Comparison of ENCODE assay signal across 20 cellular contexts in genomic region chr19:48465215-48465614, GRCh38. TPM values are rescaled to one million over a fixed set of nuclear protein-coding genes. Genes with fewer than 3 reads are reported as not detected.
A peak's percentile ranks its signal among the peaks of the same experiment; 100 is the strongest.
DNase-seq lines count a peak whose midpoint lies in the region; ATAC-seq, FAIRE-seq and TF ChIP-seq lines count a peak whose summit lies in the region.
"Had no signal": no experiment of that assay in that cellular context is flagged by ENCODE, and none has a peak within 500 bp of the region (broad histone marks: within the 10 kb centered on the region; RNA-seq: fewer than 3 reads in every experiment).

No MANE protein-coding gene starts in this region.

- TF ChIP-seq EP300 in GM12878 (IDR thresholded peaks at IDR 0.05; ENCODE audit: borderline replicate concordance in 1 of 2, control insufficient read depth in 1 of 2, low read depth in 2 of 2, low read length in 2 of 2), result no peak

- ATAC-seq in GM12878, result no peak
- ATAC-seq: HepG2 had no signal

- H3K9ac ChIP-seq in KMS-11 (no peak overlapping the region), GM12878 (ENCODE audit: control insufficient read depth, insufficient read depth, low read length) (no peak overlapping the region)

- intact Hi-C loops in GM12878 (cut with micrococcal nuclease; ENCODE audit: unreplicated experiment), result no loop called here

- SMC1A ChIA-PET in GM12878 (lab: Charles Lee; ENCODE audit: uncharacterized antibody, unreplicated experiment), result no interaction called here

- peak overlapping the region; percentile 10 for H3K27ac Mint-ChIP-seq in activated T-cell treated with anti-CD3 and anti-CD28 coated beads, Interleukin-2, amount 50 U/mL, for 24 hours
- H3K27ac Mint-ChIP-seq: CD4-positive, alpha-beta T cell; IgD-negative memory B cell had no signal

- H3K27ac ChIP-seq in KMS-11, result peak overlapping the region; percentile 19; the same call in 1 of the 2 replicates
- H3K27ac ChIP-seq in GM12878 (ENCODE audit: control insufficient read depth, insufficient read depth), result no peak overlapping the region
- H3K27ac ChIP-seq in effector memory CD4-positive, alpha-beta T cell (ENCODE audit: insufficient read depth, low read length, poor library complexity, severe bottlenecking), result no peak overlapping the region
- H3K27ac ChIP-seq: C4-2B had no signal

- H3K27me3 Mint-ChIP-seq in activated T-cell treated with anti-CD3 and anti-CD28 coated beads, Interleukin-2, amount 50 U/mL, for 24 hours, result no peaks in the 10 kb centered on the region
- H3K27me3 Mint-ChIP-seq: CD4-positive, alpha-beta T cell; IgD-negative memory B cell had no signal

- peak overlapping the region; percentile 10; the same call in 1 of the 2 replicates for H3K4me2 ChIP-seq in KMS-11
- no peak overlapping the region for H3K4me2 ChIP-seq in GM12878 (ENCODE audit: control insufficient read depth, insufficient read depth)

- TF ChIP-seq CTCF in KMS-11 (conservative IDR thresholded peaks at IDR 0.05; ENCODE audit: low read depth, low read length), result no peak
- TF ChIP-seq CTCF in GM12878 (IDR thresholded peaks at IDR 0.05 in 2 of 3, conservative IDR thresholded peaks at IDR 0.05 in 1 of 3; ENCODE audit: control insufficient read depth in 2 of 3, extremely low read depth in 1 of 3, insufficient read depth in 1 of 3, low read depth in 3 of 3, low read length in 3 of 3), result no peak

- no peak for FAIRE-seq in GM12878 (lab: Jason Lieb, UNC)
- FAIRE-seq: D721Med, HepG2 had no signal

- H3K36me3 Mint-ChIP-seq in activated T-cell treated with anti-CD3 and anti-CD28 coated beads, Interleukin-2, amount 50 U/mL, for 24 hours (ENCODE audit: low read depth), result peaks cover 36% of the 10 kb centered on the region

- H3K36me3 ChIP-seq in KMS-11 (ENCODE audit: insufficient read depth), result no peaks in the 10 kb centered on the region
- H3K36me3 ChIP-seq in GM12878 (ENCODE audit: control insufficient read depth in 2 of 2, insufficient read depth in 2 of 2, low read length in 1 of 2), result no peaks in the 10 kb centered on the region; a peak in 1 of 4 replicates
- peaks cover 2% of the 10 kb centered on the region for H3K36me3 ChIP-seq in effector memory CD4-positive, alpha-beta T cell (ENCODE audit: control insufficient read depth, insufficient read depth, low read length)

- H3K79me2 ChIP-seq in KMS-11 (ENCODE audit: insufficient read depth, low read depth), result peaks cover 5% of the 10 kb centered on the region; the same call in 1 of the 2 replicates
- H3K79me2 ChIP-seq in GM12878 (ENCODE audit: control insufficient read depth, insufficient read depth, low read length), result peaks cover 7% of the 10 kb centered on the region

- no peaks in the 10 kb centered on the region for H3K9me3 Mint-ChIP-seq in activated T-cell treated with anti-CD3 and anti-CD28 coated beads, Interleukin-2, amount 50 U/mL, for 24 hours
- H3K9me3 Mint-ChIP-seq: CD4-positive, alpha-beta T cell; IgD-negative memory B cell had no signal

- BruUV-seq in GM12878 (replicated peaks; lab: Mats Ljungman, UMichigan), result no TSS peak

- no peak overlapping the region for H3K4me3 Mint-ChIP-seq in activated T-cell treated with anti-CD3 and anti-CD28 coated beads, Interleukin-2, amount 50 U/mL, for 24 hours
- H3K4me3 Mint-ChIP-seq: CD4-positive, alpha-beta T cell had no signal

- H3K9me3 ChIP-seq in GM12878 (replicated peaks; ENCODE audit: control insufficient read depth, insufficient read depth, low read length), result no peaks in the 10 kb centered on the region
- H3K9me3 ChIP-seq in effector memory CD4-positive, alpha-beta T cell (ENCODE audit: control insufficient read depth, low read length), result no peaks in the 10 kb centered on the region
- H3K9me3 ChIP-seq: Caco-2, HAP-1 had no signal

- 5% methylated on average over 1 of the region's 1 CpG for whole genome bisulfite sequencing in GM12878 (ENCODE audit: insufficient coverage, insufficient replicate concordance, low lambda C conversion rate, missing lambda C conversion rate)

- H2AFZ ChIP-seq in KMS-11 (ENCODE audit: low read depth) (no peak overlapping the region), GM12878 (ENCODE audit: control insufficient read depth, low read depth, low read length) (no peak overlapping the region)

- TF ChIP-seq POLR2A in GM12878 (IDR thresholded peaks at IDR 0.05; ENCODE audit: low read depth, low read length), result no peak

- no peaks in the 10 kb centered on the region for H3K27me3 ChIP-seq in KMS-11 (ENCODE audit: insufficient read depth, low read depth)
- H3K27me3 ChIP-seq in GM12878 (replicated peaks in 1 of 2; ENCODE audit: control insufficient read depth in 2 of 2, insufficient read depth in 2 of 2, low read length in 1 of 2), result no peaks in the 10 kb centered on the region
- no peaks in the 10 kb centered on the region for H3K27me3 ChIP-seq in effector memory CD4-positive, alpha-beta T cell (replicated peaks; ENCODE audit: control insufficient read depth, insufficient read depth, low read length, poor library complexity, severe bottlenecking)

- H3K4me3 ChIP-seq in KMS-11 (IDR thresholded peaks at IDR 0.05; ENCODE audit: insufficient read depth, low read depth, low read length) (no peak overlapping the region), GM12878 (no peak overlapping the region)
- H3K4me3 ChIP-seq in effector memory CD4-positive, alpha-beta T cell (ENCODE audit: insufficient read depth, low read depth, low read length, poor library complexity, severe bottlenecking), result no peak overlapping the region
- H3K4me3 ChIP-seq: HAP-1 had no signal

- RAD21 ChIA-PET in GM12878 (lab: Charles Lee; ENCODE audit: unreplicated experiment), result no interaction called here

- H4K20me1 ChIP-seq in KMS-11 (ENCODE audit: insufficient read depth) (no peaks in the 10 kb centered on the region), GM12878 (ENCODE audit: control insufficient read depth, insufficient read depth) (no peaks in the 10 kb centered on the region)

- POLR2A ChIA-PET in GM12878 (lab: Charles Lee), result interaction anchor here (0.5 to 1.0 kb wide), 3 partner anchors 107 to 146 kb away, joined by 3 to 4 read pairs (median 4); no protein-coding TSS in a partner anchor

- CTCF ChIA-PET in GM12878 (lab: Yijun Ruan, JAX), result interaction anchor here (0.6 kb wide), 1 partner anchor 245 kb away, joined by 3 read pairs; no protein-coding TSS in a partner anchor

- no peak for TF ChIP-seq RAD21 in GM12878 (IDR thresholded peaks at IDR 0.05; ENCODE audit: insufficient read depth, low read depth, low read length)

- no peak for DNase-seq in activated T-cell treated with anti-CD3 and anti-CD28 coated beads, Interleukin-2, amount 50 U/mL, for 24 hours
- no peak for DNase-seq in activated T-cell treated with anti-CD3 and anti-CD28 coated beads, Interleukin-2, amount 50 U/mL, for 1 hour
- DNase-seq in GM12878 (ENCODE audit: low read depth, low spot score), result no peak
- no peak for DNase-seq in effector memory CD4-positive, alpha-beta T cell
- no peak for DNase-seq in stimulated activated CD4-positive, alpha-beta T cell treated with anti-CD3 and anti-CD28 coated beads, Interleukin-4, amount 100 ng/mL, for 4 hours
- DNase-seq in islet precursor cell, result no peak
- DNase-seq: AML-193; Caco-2; CD4-positive, alpha-beta T cell; DMS79; GDM1 had no signal

- H3K4me1 Mint-ChIP-seq in activated T-cell treated with anti-CD3 and anti-CD28 coated beads, Interleukin-2, amount 50 U/mL, for 24 hours (ENCODE audit: low read depth), result peaks cover 20% of the 10 kb centered on the region

- peaks cover 25% of the 10 kb centered on the region for H3K4me1 ChIP-seq in KMS-11 (ENCODE audit: low read depth, poor library complexity, severe bottlenecking)
- H3K4me1 ChIP-seq in GM12878 (ENCODE audit: control insufficient read depth, insufficient read depth, low read length), result peaks cover 3% of the 10 kb centered on the region; the same call in 1 of the 2 replicates
- H3K4me1 ChIP-seq in effector memory CD4-positive, alpha-beta T cell (ENCODE audit: control insufficient read depth, insufficient read depth, low read length, poor library complexity, severe bottlenecking), result peaks cover 11% of the 10 kb centered on the region

- in situ Hi-C loops in GM12878 (cut with MboI), result no loop called here

RNA-seq across cellular contexts. Expression of gene CYTH2, which starts 4.0 kb away (rescaled TPM):
- 43.7 and 54.0 TPM in 2 replicates for total RNA-seq in GM12878 (2013; cell fraction: nucleolus; rRNA removed)
- total RNA-seq in GM12878 (2014; rRNA removed) (18.5 and 24.6 TPM in 2 replicates), GM12878 (2014; rRNA removed; fragmentation: Illumina TruSeq; extraction: Trizol) (11.0 and 13.9 TPM in 2 replicates), GM12878 (2021) (28.2 and 29.9 TPM in 2 replicates)
- polyA plus RNA-seq in GM12878 (2011; ENCODE audit: low read depth), result 13.5 TPM
- polyA plus RNA-seq in GM12878 (2011; rRNA removed) (16.0 and 26.4 TPM in 2 replicates), GM12878 (2014; fragmentation: Illumina TruSeq; extraction: Trizol) (8.6 and 18.8 TPM in 2 replicates), GM12878 (2014; fragmentation: Nextera tagmentation; extraction: Ambion mirVana) (1 to 10 TPM; 1.3 to 1.6 TPM), GM12878 (2014; rRNA removed) (26.6 and 28.7 TPM in 2 replicates), GM12878 (2016; fragmentation: Nextera tagmentation; extraction: Ambion mirVana) (10 to 100 TPM; 25.6 to 31.9 TPM)
- 29.0 and 32.3 TPM in 2 replicates for polyA plus RNA-seq in GM12878 (2011; cell fraction: cytosol; rRNA removed)
- 58.9 and 66.4 TPM in 2 replicates for polyA plus RNA-seq in GM12878 (2011; cell fraction: nucleus; rRNA removed)
- polyA plus RNA-seq in GM12878 (2012), result 21.4 and 25.9 TPM in 2 replicates
- 21.4 and 34.4 TPM in 2 replicates for polyA minus RNA-seq in GM12878 (2011; rRNA and poly(A)+ RNA removed)
- polyA minus RNA-seq in GM12878 (2011; cell fraction: cytosol; rRNA and poly(A)+ RNA removed), result 7.7 and 7.9 TPM in 2 replicates
- 17.8 and 26.8 TPM in 2 replicates for polyA minus RNA-seq in GM12878 (2011; cell fraction: nucleus; rRNA and poly(A)+ RNA removed)

RNA-seq across cellular contexts. Expression of gene KCNJ14, which starts 9.8 kb away (rescaled TPM):
- 3.0 TPM in 2 replicates for total RNA-seq in GM12878 (2013; cell fraction: nucleolus; rRNA removed)
- total RNA-seq in GM12878 (2014; rRNA removed) (0.38 and 0.40 TPM in 2 replicates), GM12878 (2014; rRNA removed; fragmentation: Illumina TruSeq; extraction: Trizol) (0.41 and 0.45 TPM in 2 replicates), GM12878 (2021) (1.3 and 1.4 TPM in 2 replicates)
- polyA plus RNA-seq in GM12878 (2011; ENCODE audit: low read depth), result 0.38 TPM
- polyA plus RNA-seq in GM12878 (2011; rRNA removed) (0.16 and 0.24 TPM in 2 replicates), GM12878 (2014; fragmentation: Illumina TruSeq; extraction: Trizol) (0.48 and 0.59 TPM in 2 replicates), GM12878 (2014; fragmentation: Nextera tagmentation; extraction: Ambion mirVana) (under 1 TPM; 0.26 to 0.34 TPM), GM12878 (2014; rRNA removed) (0.72 and 0.93 TPM in 2 replicates), GM12878 (2016; fragmentation: Nextera tagmentation; extraction: Ambion mirVana) (under 1 TPM; 0.30 to 0.68 TPM)
- 0.19 and 0.22 TPM in 2 replicates for polyA plus RNA-seq in GM12878 (2011; cell fraction: cytosol; rRNA removed)
- 1.2 TPM in 2 replicates for polyA plus RNA-seq in GM12878 (2011; cell fraction: nucleus; rRNA removed)
- 0.51 and 0.62 TPM in 2 replicates for polyA plus RNA-seq in GM12878 (2012)
- polyA minus RNA-seq in GM12878 (2011; rRNA and poly(A)+ RNA removed), result 0.73 and 1.3 TPM in 2 replicates
- polyA minus RNA-seq in GM12878 (2011; cell fraction: cytosol; rRNA and poly(A)+ RNA removed), result 0.21 and 0.27 TPM in 2 replicates
- polyA minus RNA-seq in GM12878 (2011; cell fraction: nucleus; rRNA and poly(A)+ RNA removed), result 0.60 and 1.5 TPM in 2 replicates

RNA-seq across cellular contexts. Expression of gene GRWD1, which starts 19.4 kb away (rescaled TPM):
- total RNA-seq in GM12878 (2013; cell fraction: nucleolus; rRNA removed), result 22.0 and 26.3 TPM in 2 replicates
- total RNA-seq in GM12878 (2014; rRNA removed) (26.5 and 30.6 TPM in 2 replicates), GM12878 (2014; rRNA removed; fragmentation: Illumina TruSeq; extraction: Trizol) (22.4 and 30.9 TPM in 2 replicates), GM12878 (2021) (75.8 and 79.0 TPM in 2 replicates)
- polyA plus RNA-seq in GM12878 (2011; ENCODE audit: low read depth), result 6.1 TPM
- polyA plus RNA-seq in GM12878 (2011; rRNA removed) (17.4 and 26.4 TPM in 2 replicates), GM12878 (2014; fragmentation: Illumina TruSeq; extraction: Trizol) (9.2 and 14.0 TPM in 2 replicates), GM12878 (2014; fragmentation: Nextera tagmentation; extraction: Ambion mirVana) (1 to 10 TPM; 1.4 to 3.0 TPM), GM12878 (2014; rRNA removed) (44.6 and 46.5 TPM in 2 replicates), GM12878 (2016; fragmentation: Nextera tagmentation; extraction: Ambion mirVana) (100 to 1,000 TPM; 103 TPM)
- 33.3 and 42.0 TPM in 2 replicates for polyA plus RNA-seq in GM12878 (2011; cell fraction: cytosol; rRNA removed)
- polyA plus RNA-seq in GM12878 (2011; cell fraction: nucleus; rRNA removed), result 24.8 and 43.8 TPM in 2 replicates
- polyA plus RNA-seq in GM12878 (2012), result 20.2 and 22.0 TPM in 2 replicates
- polyA minus RNA-seq in GM12878 (2011; rRNA and poly(A)+ RNA removed), result 12.8 and 20.6 TPM in 2 replicates
- 14.4 and 21.1 TPM in 2 replicates for polyA minus RNA-seq in GM12878 (2011; cell fraction: cytosol; rRNA and poly(A)+ RNA removed)
- 9.4 and 20.5 TPM in 2 replicates for polyA minus RNA-seq in GM12878 (2011; cell fraction: nucleus; rRNA and poly(A)+ RNA removed)

RNA-seq across cellular contexts. Expression of gene LMTK3, which starts 46.4 kb away (rescaled TPM):
- total RNA-seq in GM12878 (2013; cell fraction: nucleolus; rRNA removed), result 0.44 and 0.67 TPM in 2 replicates
- total RNA-seq in GM12878 (2014; rRNA removed) (under 0.01 and 0.05 TPM in 2 replicates), GM12878 (2014; rRNA removed; fragmentation: Illumina TruSeq; extraction: Trizol) (0.04 TPM in 1 of 2 replicates, not detected in the other), GM12878 (2021) (0.28 and 0.51 TPM in 2 replicates)
- polyA plus RNA-seq in GM12878 (2011; ENCODE audit: low read depth), result 0.07 TPM
- polyA plus RNA-seq in GM12878 (2011; rRNA removed) (0.05 TPM in 1 of 2 replicates, not detected in the other), GM12878 (2014; fragmentation: Illumina TruSeq; extraction: Trizol) (0.01 TPM in 1 of 2 replicates, not detected in the other), GM12878 (2014; fragmentation: Nextera tagmentation; extraction: Ambion mirVana) (not detected), GM12878 (2014; rRNA removed) (0.14 and 0.27 TPM in 2 replicates), GM12878 (2016; fragmentation: Nextera tagmentation; extraction: Ambion mirVana) (under 1 TPM in 1 of 2 experiments, not detected in 1; 0.03 TPM)
- polyA plus RNA-seq in GM12878 (2011; cell fraction: cytosol; rRNA removed), result 0.09 and 0.17 TPM in 2 replicates
- 0.16 and 0.37 TPM in 2 replicates for polyA plus RNA-seq in GM12878 (2011; cell fraction: nucleus; rRNA removed)
- polyA plus RNA-seq in GM12878 (2012), result 0.52 and 0.73 TPM in 2 replicates
- 0.10 TPM in 1 of 2 replicates, not detected in the other for polyA minus RNA-seq in GM12878 (2011; rRNA and poly(A)+ RNA removed)
- polyA minus RNA-seq in GM12878 (2011; cell fraction: cytosol; rRNA and poly(A)+ RNA removed), result 0.21 TPM in 1 of 2 replicates, not detected in the other
- polyA minus RNA-seq in GM12878 (2011; cell fraction: nucleus; rRNA and poly(A)+ RNA removed), result under 0.01 and 0.10 TPM in 2 replicates
- total RNA-seq: A172, H4 had no signal
- polyA plus RNA-seq: BJ, IgD-negative memory B cell had no signal
